In genomic region chr7:106089647-106090046, GRCh38 we compare ENCODE assay signal across 16 cellular contexts. TPM values are rescaled to one million over a fixed set of nuclear protein-coding genes. Genes with fewer than 3 reads are reported as not detected.
DNase-seq lines count a peak whose midpoint lies in the region; ATAC-seq and TF ChIP-seq lines count a peak whose summit lies in the region.
"Had no signal": no experiment of that assay in that cellular context is flagged by ENCODE, and none has a peak within 500 bp of the region (broad histone marks: within the 10 kb centered on the region; RNA-seq: fewer than 3 reads in every experiment).

No MANE protein-coding gene starts in this region.

- H3K9me3 ChIP-seq in SK-N-MC (ENCODE audit: low read depth, low read length), result no peaks in the 10 kb centered on the region
- no peaks in the 10 kb centered on the region for H3K9me3 ChIP-seq in thyroid gland
- H3K9me3 ChIP-seq: lower lobe of right lung, prostate gland had no signal

- no peak for TF ChIP-seq POLR2A in thyroid gland (IDR thresholded peaks at IDR 0.05)

- no peak for TF ChIP-seq CTCF in thyroid gland (IDR thresholded peaks at IDR 0.05)

- H3K36me3 ChIP-seq in SK-N-MC (ENCODE audit: insufficient read depth, low read length), result peaks cover 52% of the 10 kb centered on the region
- H3K36me3 ChIP-seq in thyroid gland, result peaks cover 19 to 30% of the 10 kb centered on the region in 2 donors
- H3K36me3 ChIP-seq: prostate gland had no signal

- no peaks in the 10 kb centered on the region for H3K27me3 ChIP-seq in thyroid gland

- no peaks in the 10 kb centered on the region for H3K4me1 ChIP-seq in thyroid gland
- H3K4me1 ChIP-seq: lower lobe of right lung, prostate gland had no signal

- 88 to 89% methylated on average over 4 of the region's 4 CpGs for WGBS in thyroid gland, 2 donors

- peak overlapping the region; percentile 43; the same call in 1 of the 2 replicates for H3K27ac ChIP-seq in SK-N-MC
- H3K27ac ChIP-seq in thyroid gland, result no peak overlapping the region
- H3K27ac ChIP-seq: lower lobe of right lung, prostate gland had no signal

- H3K4me3 ChIP-seq in SK-N-MC (no peak overlapping the region), thyroid gland (replicated peaks in 1 of 3) (no peak overlapping the region)
- H3K4me3 ChIP-seq: lower lobe of right lung, prostate gland had no signal

- H3K9ac ChIP-seq in SK-N-MC (ENCODE audit: insufficient read length), result no peak overlapping the region

- DNase-seq in SK-N-MC (ENCODE audit: low read depth, low spot score), result no peak
- no peak for DNase-seq in posterior vena cava (ENCODE audit: low spot score)
- no peak for DNase-seq in T1000 (lab: John Stamatoyannopoulos, UW)
- no peak for DNase-seq in NCI-H1105 (lab: John Stamatoyannopoulos, UW)
- DNase-seq in thyroid gland, result no peak
- DNase-seq: activated CD4-positive, alpha-beta T cell treated with anti-CD3 and anti-CD28 coated beads, Interleukin-2, amount 50 U/mL, for 1 hour; activated naive CD4-positive, alpha-beta T cell treated with anti-CD3 and anti-CD28 coated beads, Interleukin-2, amount 50 U/mL, for 16 hours; Calu3; foreskin melanocyte; IMR-90; lower lobe of right lung; SIG-M5 had no signal

- peak; percentile 83 for ATAC-seq in GM18867 (IDR thresholded peaks at IDR 0.05; ENCODE audit: unreplicated experiment)
- ATAC-seq in GM21528 (IDR thresholded peaks at IDR 0.05; ENCODE audit: low FRiP score, unreplicated experiment), result peak; percentile 89
- ATAC-seq in HG03103 (IDR thresholded peaks at IDR 0.05; ENCODE audit: low read depth, unreplicated experiment), result peak; percentile 79
- ATAC-seq: lower lobe of right lung had no signal

- intact Hi-C loops in posterior vena cava (cut with DNase I) (no loop called here), thyroid gland (cut with DNase I) (no loop called here)

RNA-seq across cellular contexts. Expression of gene SYPL1, which starts 22.5 kb away (rescaled TPM):
- 10 to 100 TPM; 81.4 to 89.8 TPM for total RNA-seq in posterior vena cava
- total RNA-seq in thyroid gland, result 100 to 1,000 TPM; 119 to 165 (median 132) TPM
